Comparison of ENCODE assay signal across 24 cellular contexts in genomic region chr17:83042522-83043158, GRCh38. TPM values are rescaled to one million over a fixed set of nuclear protein-coding genes. Genes with fewer than 3 reads are reported as not detected.
DNase-seq lines count a peak whose midpoint lies in the region; ATAC-seq, FAIRE-seq and TF ChIP-seq lines count a peak whose summit lies in the region.
"Had no signal": no experiment of that assay in that cellular context is flagged by ENCODE, and none has a peak within 500 bp of the region (broad histone marks: within the 10 kb centered on the region; RNA-seq: fewer than 3 reads in every experiment).

No MANE protein-coding gene starts in this region.

- peaks cover 0 to 17% of the 10 kb centered on the region in 2 experiments; a peak in 1 of 3 replicates for H3K36me3 ChIP-seq in HEK293 (ENCODE audit: control insufficient read depth in 2 of 2, insufficient read depth in 1 of 2, low read length in 2 of 2)
- H3K36me3 ChIP-seq in K562 (ENCODE audit: control insufficient read depth, insufficient read depth, low read length), result peaks cover 35% of the 10 kb centered on the region
- H3K36me3 ChIP-seq: BE2C had no signal

- TF ChIP-seq CTCF in HEK293 (tag by site-specific recombination; IDR thresholded peaks at IDR 0.05) (no peak), K562 (IDR thresholded peaks at IDR 0.05 in 2 of 3, conservative IDR thresholded peaks at IDR 0.05 in 1 of 3; ENCODE audit: insufficient read depth in 2 of 3, low read depth in 1 of 3, low read length in 3 of 3) (no peak)

- WGBS in K562 (ENCODE audit: insufficient coverage, low coverage, missing lambda C conversion rate), result 85% methylated on average over 8 of the region's 8 CpGs

- H3K4me3 Mint-ChIP-seq in T-helper 17 cell, result no peak overlapping the region
- no peak overlapping the region for H3K4me3 Mint-ChIP-seq in activated CD4-positive, alpha-beta T cell treated with anti-CD3 and anti-CD28 coated beads, Interleukin-2, amount 10 ng/mL, durations not matched to agents 24 days and 14 days
- H3K4me3 Mint-ChIP-seq: CD14-positive monocyte; CD8-positive, alpha-beta memory T cell had no signal

- H3K4me1 Mint-ChIP-seq in T-helper 17 cell, result peaks cover 17% of the 10 kb centered on the region
- H3K4me1 Mint-ChIP-seq in activated CD4-positive, alpha-beta T cell treated with anti-CD3 and anti-CD28 coated beads, Interleukin-2, amount 10 ng/mL, durations not matched to agents 24 days and 14 days, result peaks cover 12% of the 10 kb centered on the region

- H3K9me3 ChIP-seq in HEK293 (ENCODE audit: control insufficient read depth, insufficient read depth, low read depth, low read length) (no peaks in the 10 kb centered on the region), T-helper 17 cell (ENCODE audit: control insufficient read depth, low read length, poor library complexity, severe bottlenecking) (peaks cover 6% of the 10 kb centered on the region), K562 (replicated peaks; ENCODE audit: control insufficient read depth, insufficient read depth, low read depth, low read length) (peaks cover 21% of the 10 kb centered on the region)

- H3K27ac ChIP-seq in HEK293 (ENCODE audit: extremely low read depth, low read depth, low read length) (no peak overlapping the region), K562 (ENCODE audit: extremely low read depth, low read depth, low read length) (no peak overlapping the region)
- H3K27ac ChIP-seq: BLaER1 had no signal

- no peak overlapping the region for H3K9ac ChIP-seq in K562 (ENCODE audit: insufficient read depth in 1 of 2, low read depth in 2 of 2, low read length in 2 of 2)
- H3K9ac ChIP-seq: BLaER1 had no signal

- no peak for DNase-seq in GM12891 (ENCODE audit: insufficient read length, low spot score)
- DNase-seq in T-helper 17 cell, result no peak
- no peak for DNase-seq in K562 (ENCODE audit: extremely low read depth in 1 of 4, low spot score in 3 of 4)
- no peak for DNase-seq in DMS114 treated with DMSO at 0.1 percent for 48 hours (lab: John Stamatoyannopoulos, UW; ENCODE audit: unreplicated experiment)
- no peak for DNase-seq in NCI-H1417 treated with DMSO at 0.1 percent for 48 hours (lab: John Stamatoyannopoulos, UW)
- DNase-seq in activated CD4-positive, alpha-beta T cell treated with anti-CD3 and anti-CD28 coated beads, Interleukin-2, amount 10 ng/mL, durations not matched to agents 24 days and 14 days, result no peak
- DNase-seq: 8988T; ACHN; BE2C; C1 segment of cervical spinal cord; CD4-positive, alpha-beta memory T cell; CD4-positive, CD25-positive, alpha-beta regulatory T cell; CD8-positive, alpha-beta memory T cell; COR-L47; DMS 273 treated with DMSO at 0.1 percent for 48 hours; DMS79 treated with DMSO at 0.1 percent for 48 hours; GF-D8 had no signal

- H2AFZ ChIP-seq in K562 (ENCODE audit: low read depth, low read length), result no peak overlapping the region

- ATAC-seq in T-helper 17 cell (no peak), K562 (no peak)

- peaks cover 24% of the 10 kb centered on the region for H3K9me3 Mint-ChIP-seq in activated CD4-positive, alpha-beta T cell treated with anti-CD3 and anti-CD28 coated beads, Interleukin-2, amount 10 ng/mL, durations not matched to agents 24 days and 14 days

- H3K9me1 ChIP-seq in K562 (ENCODE audit: control insufficient read depth, insufficient read depth, low read length), result no peaks in the 10 kb centered on the region

- CTCF ChIA-PET in HEK293 (lab: Yijun Ruan, JAX), result no interaction called here
- CTCF ChIA-PET in K562 (lab: Yijun Ruan, JAX; ENCODE audit: low intra/inter-chr PET ratio), result no interaction called here

- FAIRE-seq in GM12891 (lab: Jason Lieb, UNC), result peak; percentile 33
- FAIRE-seq in K562 (lab: Jason Lieb, UNC), result no peak
- FAIRE-seq: A204.1, G401.6, GM12892, GM18507 had no signal

- TF ChIP-seq EP300 in K562 (IDR thresholded peaks at IDR 0.05; ENCODE audit: low read length), result no peak

- in situ Hi-C loops in K562 (cut with MboI), result no loop called here

- H3K27me3 Mint-ChIP-seq in T-helper 17 cell, result no peaks in the 10 kb centered on the region
- no peaks in the 10 kb centered on the region for H3K27me3 Mint-ChIP-seq in activated CD4-positive, alpha-beta T cell treated with anti-CD3 and anti-CD28 coated beads, Interleukin-2, amount 10 ng/mL, durations not matched to agents 24 days and 14 days
- H3K27me3 Mint-ChIP-seq: CD4-positive, alpha-beta memory T cell; CD4-positive, CD25-positive, alpha-beta regulatory T cell had no signal

- no peak overlapping the region for H3K4me2 ChIP-seq in K562 (ENCODE audit: insufficient read depth, low read length)
- H3K4me2 ChIP-seq: BLaER1 had no signal

- intact Hi-C loops in K562 (cut with micrococcal nuclease), result no loop called here
- intact Hi-C loops in activated CD4-positive, alpha-beta T cell treated with anti-CD3 and anti-CD28 coated beads, Interleukin-2, amount 10 ng/mL, durations not matched to agents 24 days and 14 days (cut with micrococcal nuclease), result no loop called here

- peak overlapping the region; percentile 3 for H3K27ac Mint-ChIP-seq in T-helper 17 cell
- no peak overlapping the region for H3K27ac Mint-ChIP-seq in activated CD4-positive, alpha-beta T cell treated with anti-CD3 and anti-CD28 coated beads, Interleukin-2, amount 10 ng/mL, durations not matched to agents 24 days and 14 days
- H3K27ac Mint-ChIP-seq: CD14-positive monocyte had no signal

- TF ChIP-seq POLR2A in GM12891 (IDR thresholded peaks at IDR 0.05; ENCODE audit: low read depth, low read length), result no peak
- TF ChIP-seq POLR2A in K562 (conservative IDR thresholded peaks at IDR 0.05), result no peak

- no TSS peak for BruUV-seq in K562 (replicated peaks; lab: Mats Ljungman, UMichigan)

- no peaks in the 10 kb centered on the region for H3K27me3 ChIP-seq in K562 (ENCODE audit: control insufficient read depth in 2 of 2, insufficient read depth in 2 of 2, low read length in 2 of 2)
- H3K27me3 ChIP-seq: BE2C, BLaER1 had no signal

- POLR2A ChIA-PET in HEK293 (lab: Yijun Ruan, JAX) (no interaction called here), K562 (lab: Yijun Ruan, JAX) (no interaction called here)

- H3K4me3 ChIP-seq in HEK293 (ENCODE audit: low read depth, low read length), result no peak overlapping the region
- no peak overlapping the region for H3K4me3 ChIP-seq in K562
- H3K4me3 ChIP-seq: BLaER1 had no signal

- 0 out of 3 replicates have a peak, but pooled peaks cover 3% of the 10 kb centered on the region for H3K79me2 ChIP-seq in K562 (ENCODE audit: control insufficient read depth, insufficient read depth, low read length)

- no peaks in the 10 kb centered on the region for H4K20me1 ChIP-seq in K562 (replicated peaks; ENCODE audit: control insufficient read depth, insufficient read depth, low read length)
- H4K20me1 ChIP-seq: BLaER1 had no signal

- H3K36me3 Mint-ChIP-seq in T-helper 17 cell (ENCODE audit: low read depth), result peaks cover 7% of the 10 kb centered on the region
- peaks cover 73% of the 10 kb centered on the region for H3K36me3 Mint-ChIP-seq in activated CD4-positive, alpha-beta T cell treated with anti-CD3 and anti-CD28 coated beads, Interleukin-2, amount 10 ng/mL, durations not matched to agents 24 days and 14 days (ENCODE audit: low read depth)

- TF ChIP-seq RAD21 in K562 (CRISPR knock-in tag; conservative IDR thresholded peaks at IDR 0.05 in 1 of 2, IDR thresholded peaks at IDR 0.05 in 1 of 2), result no peak

- no peaks in the 10 kb centered on the region for H3K4me1 ChIP-seq in HEK293 (ENCODE audit: control insufficient read depth, insufficient read depth, low read length)
- H3K4me1 ChIP-seq in K562 (replicated peaks in 1 of 2; ENCODE audit: control insufficient read depth in 2 of 2, insufficient read depth in 2 of 2, low read length in 2 of 2), result no peaks in the 10 kb centered on the region
- H3K4me1 ChIP-seq: BE2C, BLaER1 had no signal

TF ChIP-seq in GM12891, 5 proteins besides CTCF, POLR2A, EP300 and RAD21 (continues in another document):
- TF ChIP-seq POLR2AphosphoS5 (IDR thresholded peaks at IDR 0.05; ENCODE audit: low read depth, low read length) (no peak), PAX5 (IDR thresholded peaks at IDR 0.05; ENCODE audit: insufficient read depth, low read length, severe bottlenecking) (no peak), SPI1 (IDR thresholded peaks at IDR 0.05; ENCODE audit: low read depth, low read length) (no peak), TAF1 (IDR thresholded peaks at IDR 0.05; ENCODE audit: low read depth, low read length) (no peak)

TF ChIP-seq in K562, 482 proteins besides CTCF, POLR2A, EP300 and RAD21 (continues in another document):
- TF ChIP-seq LCOR (CRISPR knock-in tag; IDR thresholded peaks at IDR 0.05), result no peak

RNA-seq across cellular contexts. Expression of gene METRNL, which starts 36.8 kb away (rescaled TPM):
- polyA plus RNA-seq in GM12891 (2012; ENCODE audit: low read depth, missing spikeins), result 6.0 TPM
- total RNA-seq in T-helper 17 cell (10 to 100 TPM; 24.0 to 26.2 TPM), K562 (2014; rRNA removed) (28.2 and 34.9 TPM in 2 replicates), K562 (2014; rRNA removed; fragmentation: Illumina TruSeq; extraction: Trizol) (2.2 and 2.3 TPM in 2 replicates), K562 (2015; rRNA removed; fragmentation: Illumina TruSeq; extraction: Trizol) (10.7 and 14.2 TPM in 2 replicates), K562 (2021) (25.7 and 31.8 TPM in 2 replicates)
- total RNA-seq in K562 (2011; cell fraction: chromatin; rRNA removed; ENCODE audit: low replicate concordance), result 12.2 and 22.8 TPM in 2 replicates
- total RNA-seq in K562 (2011; cell fraction: nucleolus; rRNA removed), result 23.4 and 25.7 TPM in 2 replicates
- total RNA-seq in K562 (2011; cell fraction: nucleoplasm; rRNA removed), result 12.5 and 12.8 TPM in 2 replicates
- polyA plus RNA-seq in K562 (2011; rRNA removed) (2.9 and 6.2 TPM in 2 replicates), K562 (2014; fragmentation: Illumina TruSeq; extraction: Trizol) (1.7 and 10.2 TPM in 2 replicates), K562 (2014; fragmentation: Nextera tagmentation; extraction: Ambion mirVana) (under 1 TPM; 0.17 to 0.18 TPM), K562 (2014; rRNA removed) (19.5 and 23.5 TPM in 2 replicates)
- polyA plus RNA-seq in K562 (2011; cell fraction: cytosol; rRNA removed), result 14.1 and 23.9 TPM in 2 replicates
- polyA plus RNA-seq in K562 (2011; cell fraction: nucleus; rRNA removed), result 8.7 and 14.9 TPM in 2 replicates
- polyA plus RNA-seq in K562 (2012), result 24.6 and 38.9 TPM in 2 replicates
- 1.9 and 2.0 TPM in 2 replicates for polyA minus RNA-seq in K562 (2011; rRNA and poly(A)+ RNA removed)
- polyA minus RNA-seq in K562 (2011; cell fraction: cytosol; rRNA and poly(A)+ RNA removed), result 19.5 and 23.5 TPM in 2 replicates
- polyA minus RNA-seq in K562 (2011; cell fraction: nucleus; rRNA and poly(A)+ RNA removed), result 6.1 and 6.4 TPM in 2 replicates
- 19.6 and 22.3 TPM in 2 replicates for total RNA-seq in activated CD4-positive, alpha-beta T cell treated with anti-CD3 and anti-CD28 coated beads, Interleukin-2, amount 10 ng/mL, durations not matched to agents 24 days and 14 days
